In genomic region chr1:2643414-2644077, GRCh38 we compare ENCODE assay signal across 1 cellular context.
TF ChIP-seq lines count a peak whose summit lies in the region.

No MANE protein-coding gene starts in this region.

TF ChIP-seq in GM23338, 12 proteins besides CTCF, POLR2A, EP300 and RAD21 (continued from another document):
- no peak for TF ChIP-seq ZNF462 (CRISPR knock-in tag; IDR thresholded peaks at IDR 0.05)
- TF ChIP-seq EZH2 (IDR thresholded peaks at IDR 0.05; ENCODE audit: low read depth, unreplicated experiment), result no peak
TF ChIP-seq in GM23338: peak in this region for 0.
